In genomic region chr14:105300542-105301102, GRCh38 we compare ENCODE assay signal across 1 cellular context.
TF ChIP-seq lines count a peak whose summit lies in the region.

TSS of gene BRF1 (minus strand) at chr14:105301001. CDS start at chr14:105300629, 372 bp downstream.

TF ChIP-seq in HepG2, 621 proteins besides CTCF, POLR2A, EP300 and RAD21 (continued from another document and continues in another):
- TF ChIP-seq ZBTB2 (CRISPR knock-in tag; IDR thresholded peaks at IDR 0.05; ENCODE audit: low read depth): peak; percentile 94
- 0 out of 2 replicates have a peak, but pooled peaks have one; percentile 8 for TF ChIP-seq ZNF768 (CRISPR knock-in tag; IDR thresholded peaks at IDR 0.05)
- peak; percentile 82; the same call in 1 of the 2 replicates for TF ChIP-seq ZNF790 (CRISPR knock-in tag; IDR thresholded peaks at IDR 0.05; ENCODE audit: borderline replicate concordance)
- TF ChIP-seq ZNF574 (CRISPR knock-in tag; IDR thresholded peaks at IDR 0.05): peak; percentile 30
- TF ChIP-seq ZNF446 (CRISPR knock-in tag; IDR thresholded peaks at IDR 0.05): peak; percentile 53; the same call in 1 of the 2 replicates
- TF ChIP-seq ZFAT (CRISPR knock-in tag; conservative IDR thresholded peaks at IDR 0.05): peak; percentile 99
- TF ChIP-seq CENPT (CRISPR knock-in tag; IDR thresholded peaks at IDR 0.05; ENCODE audit: low read depth): no peak
- TF ChIP-seq SKI (IDR thresholded peaks at IDR 0.05; ENCODE audit: partially characterized antibody): peak; percentile 65
- TF ChIP-seq ZBTB37 (CRISPR knock-in tag; IDR thresholded peaks at IDR 0.05): no peak
- no peak for TF ChIP-seq ZNF891 (CRISPR knock-in tag; IDR thresholded peaks at IDR 0.05)
- TF ChIP-seq ZNF737 (CRISPR knock-in tag; IDR thresholded peaks at IDR 0.05; ENCODE audit: borderline replicate concordance): no peak
- peak; percentile 83; the same call in 1 of the 2 replicates for TF ChIP-seq RBFOX2 (IDR thresholded peaks at IDR 0.05; ENCODE audit: low read depth, low read length)
- TF ChIP-seq ZNF337 (CRISPR knock-in tag; IDR thresholded peaks at IDR 0.05; ENCODE audit: borderline replicate concordance, low read depth): 0 out of 2 replicates have a peak, but pooled peaks have one; percentile 8
- TF ChIP-seq NONO (IDR thresholded peaks at IDR 0.05): no peak
- 0 out of 2 replicates have a peak, but pooled peaks have one; percentile 26 for TF ChIP-seq NONO (CRISPR knock-in tag; conservative IDR thresholded peaks at IDR 0.05)
- no peak for TF ChIP-seq NFE2L1 (CRISPR knock-in tag; IDR thresholded peaks at IDR 0.05; ENCODE audit: borderline replicate concordance)
- TF ChIP-seq HMGXB4 (CRISPR knock-in tag; IDR thresholded peaks at IDR 0.05; ENCODE audit: borderline replicate concordance in 1 of 2, low read depth in 1 of 2): no peak
- 0 out of 2 replicates have a peak, but pooled peaks have one; percentile 27 for TF ChIP-seq HES4 (CRISPR knock-in tag; IDR thresholded peaks at IDR 0.05; ENCODE audit: borderline replicate concordance)
- 0 out of 2 replicates have a peak, but pooled peaks have one; percentile 5 for TF ChIP-seq E2F1 (CRISPR knock-in tag; IDR thresholded peaks at IDR 0.05)
- TF ChIP-seq ZNF687 (CRISPR knock-in tag; IDR thresholded peaks at IDR 0.05): 0 out of 2 replicates have a peak, but pooled peaks have one; percentile 22
- TF ChIP-seq BCL3 (CRISPR knock-in tag; IDR thresholded peaks at IDR 0.05): peak; percentile 19; the same call in 1 of the 2 replicates
- no peak for TF ChIP-seq GATA4 (IDR thresholded peaks at IDR 0.05; ENCODE audit: borderline replicate concordance, low read depth)
- TF ChIP-seq TBL1XR1 (IDR thresholded peaks at IDR 0.05; ENCODE audit: borderline replicate concordance, low read length, partially characterized antibody): peak; percentile 18
- no peak for TF ChIP-seq ZNF10 (CRISPR knock-in tag; IDR thresholded peaks at IDR 0.05; ENCODE audit: borderline replicate concordance, low read depth)
- TF ChIP-seq, protein P1, sequence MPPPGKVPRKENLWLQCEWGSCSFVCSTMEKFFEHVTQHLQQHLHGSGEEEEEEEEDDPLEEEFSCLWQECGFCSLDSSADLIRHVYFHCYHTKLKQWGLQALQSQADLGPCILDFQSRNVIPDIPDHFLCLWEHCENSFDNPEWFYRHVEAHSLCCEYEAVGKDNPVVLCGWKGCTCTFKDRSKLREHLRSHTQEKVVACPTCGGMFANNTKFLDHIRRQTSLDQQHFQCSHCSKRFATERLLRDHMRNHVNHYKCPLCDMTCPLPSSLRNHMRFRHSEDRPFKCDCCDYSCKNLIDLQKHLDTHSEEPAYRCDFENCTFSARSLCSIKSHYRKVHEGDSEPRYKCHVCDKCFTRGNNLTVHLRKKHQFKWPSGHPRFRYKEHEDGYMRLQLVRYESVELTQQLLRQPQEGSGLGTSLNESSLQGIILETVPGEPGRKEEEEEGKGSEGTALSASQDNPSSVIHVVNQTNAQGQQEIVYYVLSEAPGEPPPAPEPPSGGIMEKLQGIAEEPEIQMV (CRISPR knock-in tag; IDR thresholded peaks at IDR 0.05; ENCODE audit: low read depth): peak; percentile 70; the same call in 1 of the 2 replicates
- TF ChIP-seq, protein P2, sequence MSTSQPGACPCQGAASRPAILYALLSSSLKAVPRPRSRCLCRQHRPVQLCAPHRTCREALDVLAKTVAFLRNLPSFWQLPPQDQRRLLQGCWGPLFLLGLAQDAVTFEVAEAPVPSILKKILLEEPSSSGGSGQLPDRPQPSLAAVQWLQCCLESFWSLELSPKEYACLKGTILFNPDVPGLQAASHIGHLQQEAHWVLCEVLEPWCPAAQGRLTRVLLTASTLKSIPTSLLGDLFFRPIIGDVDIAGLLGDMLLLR (CRISPR knock-in tag; IDR thresholded peaks at IDR 0.05): peak; percentile 63; the same call in 1 of the 2 replicates
- no peak for TF ChIP-seq LCORL (IDR thresholded peaks at IDR 0.05)
- TF ChIP-seq LCORL (CRISPR knock-in tag; IDR thresholded peaks at IDR 0.05): no peak
- no peak for TF ChIP-seq NFYC (CRISPR knock-in tag; IDR thresholded peaks at IDR 0.05)
- TF ChIP-seq ZNF724P (CRISPR knock-in tag; IDR thresholded peaks at IDR 0.05; ENCODE audit: borderline replicate concordance): 0 out of 2 replicates have a peak, but pooled peaks have one; percentile 21
- 0 out of 2 replicates have a peak, but pooled peaks have one; percentile 4 for TF ChIP-seq PHF8 (CRISPR knock-in tag; IDR thresholded peaks at IDR 0.05)
- TF ChIP-seq ZSCAN29 (CRISPR knock-in tag; conservative IDR thresholded peaks at IDR 0.05): peak; percentile 27; the same call in 1 of the 2 replicates
- peak; percentile 73; the same call in 1 of the 2 replicates for TF ChIP-seq ZNF556 (CRISPR knock-in tag; IDR thresholded peaks at IDR 0.05; ENCODE audit: borderline replicate concordance)
- TF ChIP-seq BRD4 (CRISPR knock-in tag; IDR thresholded peaks at IDR 0.05): no peak
- TF ChIP-seq SRSF4 (IDR thresholded peaks at IDR 0.05; ENCODE audit: low read depth, low read length, poor library complexity, severe bottlenecking): no peak
- peak; percentile 45 for TF ChIP-seq YY1 (IDR thresholded peaks at IDR 0.05; ENCODE audit: insufficient read depth, insufficient replicate concordance, low read depth, low read length)
- TF ChIP-seq ZSCAN9 (CRISPR knock-in tag; IDR thresholded peaks at IDR 0.05; ENCODE audit: borderline replicate concordance): no peak
- peak; percentile 67 for TF ChIP-seq ZBTB14 (CRISPR knock-in tag; IDR thresholded peaks at IDR 0.05)
- TF ChIP-seq ZNF451 (CRISPR knock-in tag; IDR thresholded peaks at IDR 0.05): peak; percentile 83; the same call in 1 of the 2 replicates
- TF ChIP-seq ZNF616 (CRISPR knock-in tag; IDR thresholded peaks at IDR 0.05; ENCODE audit: low read depth): 0 out of 2 replicates have a peak, but pooled peaks have one; percentile 11
- 0 out of 2 replicates have a peak, but pooled peaks have one; percentile 13 for TF ChIP-seq ZNF773 (CRISPR knock-in tag; IDR thresholded peaks at IDR 0.05; ENCODE audit: borderline replicate concordance)
